In the genomic region with DNA sequence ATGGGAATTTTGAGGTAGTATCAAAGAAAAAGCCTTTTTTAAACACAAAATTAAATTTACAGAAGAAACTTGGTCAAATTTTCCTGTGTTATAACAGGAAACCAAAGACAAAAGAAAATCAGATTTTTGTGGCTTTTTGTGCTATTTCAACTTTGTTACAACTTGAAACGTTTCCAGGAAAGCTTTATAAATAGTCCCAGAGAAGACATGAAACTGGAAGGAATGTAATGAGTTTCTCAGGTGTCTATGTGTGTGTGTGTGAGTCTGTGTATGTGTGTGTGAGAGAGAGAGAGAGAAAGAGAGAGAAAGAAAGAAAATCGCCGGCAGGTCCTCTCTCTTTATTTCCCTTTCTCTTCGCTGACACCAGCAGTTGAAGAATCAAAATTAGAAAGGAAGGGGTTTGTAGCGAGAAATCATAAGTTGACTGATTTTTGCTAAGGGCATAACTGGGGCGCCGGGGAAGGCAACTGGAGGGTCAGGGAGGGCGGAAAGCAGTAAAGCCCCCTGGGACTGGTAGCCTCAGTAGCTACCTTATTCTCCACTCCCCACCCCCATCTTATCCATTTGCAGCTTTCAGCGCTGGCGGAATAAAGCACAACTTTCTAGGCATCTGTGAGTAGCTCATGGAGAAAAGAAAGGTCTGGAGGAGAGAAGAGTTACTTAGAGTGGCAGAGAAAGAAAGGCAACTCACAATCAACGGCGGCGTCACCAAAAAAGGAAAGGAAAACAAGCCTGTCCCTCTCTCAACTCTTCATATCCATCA, we compare ENCODE assay signal across 10 cellular contexts. TPM values are rescaled to one million over a fixed set of nuclear protein-coding genes. Genes with fewer than 3 reads are reported as not detected.
DNase-seq lines count a peak whose midpoint lies in the region; ATAC-seq and TF ChIP-seq lines count a peak whose summit lies in the region.
"Had no signal": no experiment of that assay in that cellular context is flagged by ENCODE, and none has a peak within 500 bp of the region (broad histone marks: within the 10 kb centered on the region; RNA-seq: fewer than 3 reads in every experiment).

No MANE protein-coding gene starts in this region.

- H3K27me3 ChIP-seq in Peyer's patch (no peaks in the 10 kb centered on the region), fibroblast of lung (ENCODE audit: control insufficient read depth, insufficient read depth, low read length) (no peaks in the 10 kb centered on the region), osteoblast (ENCODE audit: insufficient read depth, low read length) (no peaks in the 10 kb centered on the region)

- H3K9me3 ChIP-seq in Peyer's patch (no peaks in the 10 kb centered on the region), fibroblast of lung (ENCODE audit: control insufficient read depth, insufficient read depth, low read depth, low read length) (no peaks in the 10 kb centered on the region), osteoblast (ENCODE audit: low read depth, low read length) (no peaks in the 10 kb centered on the region)

- H3K9ac ChIP-seq in fibroblast of lung (ENCODE audit: insufficient read depth, low read length): peak overlapping the region; percentile 59

- peak overlapping the region; percentile 87 for H3K4me3 ChIP-seq in AG09309 (ENCODE audit: control insufficient read depth, low read depth, low read length)
- H3K4me3 ChIP-seq in Peyer's patch: peak overlapping the region in 3 of 4 donors; percentile 27 to 60 (median 56)
- peak overlapping the region; percentile 46 to 91 (median 72) for H3K4me3 ChIP-seq in fibroblast of lung (replicated peaks in 1 of 4; ENCODE audit: control extremely low read depth in 1 of 4, insufficient read depth in 1 of 4, low read depth in 3 of 4, low read length in 4 of 4)
- peak overlapping the region; percentile 78 for H3K4me3 ChIP-seq in osteoblast (ENCODE audit: insufficient read depth, low read length)

- no peak for TF ChIP-seq CTCF in AG09309 (IDR thresholded peaks at IDR 0.05; ENCODE audit: control insufficient read depth, insufficient read depth, low read depth, low read length, missing control alignments)
- no peak for TF ChIP-seq CTCF in Peyer's patch (IDR thresholded peaks at IDR 0.05)
- TF ChIP-seq CTCF in fibroblast of lung (conservative IDR thresholded peaks at IDR 0.05 in 1 of 2, IDR thresholded peaks at IDR 0.05 in 1 of 2; ENCODE audit: low read depth in 1 of 2, low read length in 2 of 2): no peak
- TF ChIP-seq CTCF in osteoblast (IDR thresholded peaks at IDR 0.05; ENCODE audit: extremely low read depth, low read depth, low read length): no peak
- TF ChIP-seq CTCF in omental fat pad (IDR thresholded peaks at IDR 0.05): no peak

- H3K36me3 ChIP-seq in Peyer's patch: no peaks in the 10 kb centered on the region
- H3K36me3 ChIP-seq in fibroblast of lung (ENCODE audit: control insufficient read depth, insufficient read depth, low read length): no peaks in the 10 kb centered on the region
- H3K36me3 ChIP-seq in osteoblast (ENCODE audit: insufficient read depth, low read length): no peaks in the 10 kb centered on the region

- H4K20me1 ChIP-seq in fibroblast of lung (ENCODE audit: control insufficient read depth, extremely low read depth, insufficient read depth, low read length): no peaks in the 10 kb centered on the region
- no peaks in the 10 kb centered on the region for H4K20me1 ChIP-seq in osteoblast (ENCODE audit: insufficient read depth, low read length)

- TF ChIP-seq POLR2A in Peyer's patch (IDR thresholded peaks at IDR 0.05): no peak

- H3K79me2 ChIP-seq in fibroblast of lung (ENCODE audit: control insufficient read depth, insufficient read depth, low read length): peaks cover 62% of the 10 kb centered on the region
- peaks cover 60% of the 10 kb centered on the region for H3K79me2 ChIP-seq in osteoblast (ENCODE audit: insufficient read depth, low read length)

- no peak for ATAC-seq in omental fat pad (ENCODE audit: low FRiP score)

- peak overlapping the region; percentile 64 for H3K4me2 ChIP-seq in fibroblast of lung (ENCODE audit: extremely low read depth, insufficient read depth, low read length)
- peak overlapping the region; percentile 75 for H3K4me2 ChIP-seq in osteoblast (ENCODE audit: insufficient read depth, low read length)

- H3K4me1 ChIP-seq in Peyer's patch: no peaks in the 10 kb centered on the region
- peaks cover 4% of the 10 kb centered on the region for H3K4me1 ChIP-seq in fibroblast of lung (ENCODE audit: control insufficient read depth, extremely low read depth, insufficient read depth, low read length)
- H3K4me1 ChIP-seq in osteoblast (ENCODE audit: insufficient read depth, low read length): peaks cover 4% of the 10 kb centered on the region

- DNase-seq in AG09309 (ENCODE audit: low read depth) (no peak), Peyer's patch (no peak), fibroblast of lung (ENCODE audit: low read depth in 2 of 2) (peak; percentile 19 to 62), osteoblast (ENCODE audit: insufficient read length, low spot score, missing footprints) (peak; percentile 27), DMS53 treated with DMSO at 0.1 percent for 48 hours (lab: John Stamatoyannopoulos, UW; ENCODE audit: unreplicated experiment) (no peak), Ammon's horn (ENCODE audit: low spot score) (no peak), omental fat pad (ENCODE audit: low spot score) (no peak), NCI-H1105 (lab: John Stamatoyannopoulos, UW) (no peak)
- DNase-seq: activated CD4-positive, alpha-beta T cell treated with anti-CD3 and anti-CD28 coated beads for 4 hours; GOT3 had no signal

- peak overlapping the region in 1 of 4 donors; percentile 81 for H3K27ac ChIP-seq in Peyer's patch
- H3K27ac ChIP-seq in fibroblast of lung (ENCODE audit: insufficient read depth, low read length): peak overlapping the region; percentile 67
- H3K27ac ChIP-seq in osteoblast (ENCODE audit: low read depth, low read length): peak overlapping the region; percentile 72

- H2AFZ ChIP-seq in fibroblast of lung (ENCODE audit: low read length): no peak overlapping the region
- H2AFZ ChIP-seq in osteoblast (ENCODE audit: low read length): peak overlapping the region; percentile 25

RNA-seq across cellular contexts. Expression of a gene that starts 1.4 kb away (rescaled TPM):
- 1 to 10 TPM; 4.4 to 9.4 (median 6.7) TPM for total RNA-seq in Peyer's patch
- total RNA-seq in fibroblast of lung: 62.4 and 128 TPM in 2 replicates
- polyA plus RNA-seq in fibroblast of lung: 83.7 and 240 TPM in 2 replicates
- polyA plus RNA-seq in fibroblast of lung (2012): 46.4 and 135 TPM in 2 replicates
- polyA minus RNA-seq in fibroblast of lung (ENCODE audit: low replicate concordance): 12.9 and 43.4 TPM in 2 replicates
- 85.7 and 111 TPM in 2 replicates for total RNA-seq in osteoblast
- 10 to 100 TPM; 24.4 to 82.0 (median 30.3) TPM for total RNA-seq in omental fat pad

Comparison
In these comparisons a context has a peak if more than half of its experiments do, and no peak if none do; other contexts are left out.
1. DNase-seq: peak in fibroblast of lung (2 of 2) and osteoblast (single experiment); none in AG09309 (single experiment), Peyer's patch (0 of 3), DMS53 treated with DMSO at 0.1 percent for 48 hours (single experiment), Ammon's horn (single experiment), omental fat pad (single experiment) and NCI-H1105 (single experiment).
2. Peak in every context shown above with its lines, with median percentiles within 50 percentile points of each other: H3K4me3 ChIP-seq.